17 cellular contexts compared by ENCODE assay signal in the genomic region with DNA sequence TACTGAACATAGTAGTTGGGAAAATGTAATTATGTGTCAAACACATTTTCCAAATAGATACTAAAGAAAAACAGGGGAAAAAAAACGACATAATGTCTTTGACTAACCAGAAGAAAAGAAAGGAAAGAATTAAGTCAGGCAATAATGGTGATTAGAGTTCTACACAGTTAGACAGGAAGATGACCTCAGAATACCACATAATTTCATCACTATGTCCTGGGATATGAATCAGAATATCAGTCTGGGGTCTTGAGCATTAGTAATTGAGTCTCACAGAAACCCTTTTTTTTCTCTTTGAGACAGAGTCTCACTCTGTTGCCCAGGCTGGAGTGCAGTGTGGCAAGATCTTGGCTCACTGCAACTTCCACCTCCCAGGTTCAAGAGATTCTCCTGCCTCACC.
"Had no signal": no experiment of that assay in that cellular context is flagged by ENCODE, and none has a peak within 500 bp of the region (broad histone marks: within the 10 kb centered on the region; RNA-seq: fewer than 3 reads in every experiment).

No MANE protein-coding gene starts in this region.

- FAIRE-seq: pancreas had no signal

- ATAC-seq: activated CD4-positive, alpha-beta T cell treated with anti-CD3 and anti-CD28 coated beads for 36 hours; activated CD8-positive, alpha-beta memory T cell treated with anti-CD3 and anti-CD28 coated beads, Interleukin-2, amount 10 ng/mL, durations not matched to agents 7 days and 5 days; natural killer cell; pancreas; right lobe of liver; stimulated activated effector memory CD8-positive, alpha-beta T cell treated with anti-CD3 and anti-CD28 coated beads, Interleukin-12 subunit alpha, Interleukin-12 subunit beta, amount 100 ng/mL, for 72 hours; WTC11 had no signal

- H3K9me3 ChIP-seq: colonic mucosa, pancreas, right lobe of liver, testis had no signal

- H3K4me3 ChIP-seq: colonic mucosa, pancreas, right lobe of liver, smooth muscle cell, testis had no signal

- DNase-seq: activated CD4-positive, alpha-beta memory T cell treated with anti-CD3 and anti-CD28 coated beads for 36 hours; activated CD4-positive, alpha-beta T cell treated with anti-CD3 and anti-CD28 coated beads for 36 hours; activated CD8-positive, alpha-beta memory T cell treated with anti-CD3 and anti-CD28 coated beads, Interleukin-2, amount 10 ng/mL, durations not matched to agents 7 days and 5 days; amygdala; central memory CD4-positive, alpha-beta T cell; colonic mucosa; erythroblast; natural killer cell; pancreas; right lobe of liver; stimulated activated CD4-positive, alpha-beta T cell treated with anti-CD3 and anti-CD28 coated beads, Interleukin-4, amount 100 ng/mL, for 24 hours; SW 1271; T-helper 2 cell; testis had no signal

- H3K27me3 ChIP-seq: colonic mucosa, pancreas, right lobe of liver, testis had no signal

- H3K36me3 ChIP-seq: colonic mucosa, pancreas, right lobe of liver had no signal

- H3K4me1 ChIP-seq: colonic mucosa, pancreas, right lobe of liver, testis had no signal

- H3K27ac ChIP-seq: colonic mucosa, pancreas, right lobe of liver, testis had no signal

- H3K4me2 ChIP-seq: smooth muscle cell had no signal
